In the genomic region with DNA sequence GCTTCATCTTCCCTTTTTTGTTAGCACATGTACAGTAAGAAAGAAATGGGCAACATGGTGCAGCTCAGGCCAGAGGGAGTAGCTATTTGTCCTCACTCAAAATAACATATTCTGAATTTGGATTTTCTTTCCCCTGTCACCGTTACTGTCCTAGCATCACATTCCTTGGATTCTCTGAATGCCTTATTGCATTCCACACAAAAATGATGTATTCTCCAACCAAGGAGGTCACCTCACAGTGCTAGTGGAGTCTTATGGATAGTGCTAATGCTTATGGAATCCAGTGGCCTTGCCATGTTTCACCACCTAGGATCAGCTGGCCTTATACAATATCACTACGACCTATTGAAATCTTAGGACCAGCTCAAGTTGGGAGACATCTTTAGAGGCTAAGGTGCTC, we compare ENCODE assay signal across 33 cellular contexts. TPM values are rescaled to one million over a fixed set of nuclear protein-coding genes. Genes with fewer than 3 reads are reported as not detected.
"Had no signal": no experiment of that assay in that cellular context is flagged by ENCODE, and none has a peak within 500 bp of the region (broad histone marks: within the 10 kb centered on the region; RNA-seq: fewer than 3 reads in every experiment).

No MANE protein-coding gene starts in this region.

- H3K27ac ChIP-seq: brain microvascular endothelial cell, foreskin keratinocyte, heart right ventricle, left lung, lower lobe of right lung, neural progenitor cell, spleen, testis, transverse colon, WERI-Rb-1 had no signal

- H3K4me3 ChIP-seq: heart right ventricle, left lung, lower lobe of right lung, neural progenitor cell, spleen, testis, transverse colon had no signal

- H2AFZ ChIP-seq: neural progenitor cell had no signal

- DNase-seq: activated CD4-positive, alpha-beta memory T cell treated with anti-CD3 and anti-CD28 coated beads, Interleukin-2, amount 10 ng/mL, durations not matched to agents 7 days and 5 days; activated CD4-positive, alpha-beta T cell treated with anti-CD3 and anti-CD28 coated beads, Interleukin-2, amount 10 ng/mL, durations not matched to agents 24 days and 14 days; activated CD4-positive, CD25-positive, alpha-beta regulatory T cell treated with anti-CD3 and anti-CD28 coated beads, Interleukin-2, amount 50 U/mL, for 72 hours; activated gamma-delta T cell treated with Interleukin-2 at 50 U/mL for 16 hours; activated naive CD4-positive, alpha-beta T cell treated with anti-CD3 and anti-CD28 coated beads, Interleukin-2, amount 50 U/mL, for 16 hours; activated T-cell treated with anti-CD3 and anti-CD28 coated beads, Interleukin-2, amount 50 U/mL, for 4 hours; amniotic stem cell; brain microvascular endothelial cell; caudate nucleus; endodermal cell; foreskin keratinocyte; heart right ventricle; kidney glomerular epithelial cell; left lung; lower lobe of right lung; mesenchymal stem cell; natural killer cell; right cardiac atrium; spleen; stimulated activated CD4-positive, alpha-beta T cell treated with anti-CD3 and anti-CD28 coated beads, Interleukin-2, amount 100 ng/mL, for 48 hours; stimulated activated naive CD8-positive, alpha-beta T cell treated with anti-CD3 and anti-CD28 coated beads, Interleukin-15, Interleukin-2, amounts not matched to agents 100 U/mL and 50 U/mL, for 24 hours; T-helper 17 cell; T1000; testis; transverse colon; WERI-Rb-1 had no signal

- FAIRE-seq: astrocyte had no signal

- H3K4me2 ChIP-seq: neural progenitor cell had no signal

- H3K36me3 ChIP-seq: brain microvascular endothelial cell, heart right ventricle, left lung, lower lobe of right lung, neural progenitor cell, spleen, transverse colon, WERI-Rb-1 had no signal

- H3K9ac ChIP-seq: neural progenitor cell had no signal

- H3K9me3 ChIP-seq: heart right ventricle, left lung, lower lobe of right lung, spleen, testis, transverse colon had no signal

- H3K27me3 ChIP-seq: brain microvascular endothelial cell, foreskin keratinocyte, left lung, neural progenitor cell, spleen, testis, transverse colon had no signal

- ATAC-seq: activated T-cell treated with anti-CD3 and anti-CD28 coated beads, Interleukin-2, amount 50 U/mL, for 4 hours; activated T-helper 17 cell treated with anti-CD3 and anti-CD28 coated beads, Interleukin-2, amount 50 U/mL, for 72 hours; esophagus mucosa; foreskin keratinocyte; heart right ventricle; left lung; lower lobe of right lung; natural killer cell; right cardiac atrium; stimulated activated naive CD8-positive, alpha-beta T cell treated with anti-CD3 and anti-CD28 coated beads, Interleukin-15, Interleukin-2, amounts not matched to agents 100 U/mL and 50 U/mL, for 24 hours; T-helper 17 cell had no signal

- H3K4me1 ChIP-seq: foreskin keratinocyte, heart right ventricle, left lung, lower lobe of right lung, neural progenitor cell, spleen, testis, transverse colon had no signal

RNA-seq across cellular contexts. Expression of gene PRSS58, which starts 7.2 kb away (rescaled TPM):
- total RNA-seq: activated CD4-positive, alpha-beta memory T cell treated with anti-CD3 and anti-CD28 coated beads, Interleukin-2, amount 10 ng/mL, durations not matched to agents 7 days and 5 days; activated CD4-positive, alpha-beta T cell treated with anti-CD3 and anti-CD28 coated beads, Interleukin-2, amount 10 ng/mL, durations not matched to agents 24 days and 14 days; activated T-cell treated with anti-CD3 and anti-CD28 coated beads, Interleukin-2, amount 50 U/mL, for 4 hours; activated T-helper 17 cell treated with anti-CD3 and anti-CD28 coated beads, Interleukin-2, amount 50 U/mL, for 72 hours; astrocyte; endodermal cell; esophagus mucosa; foreskin keratinocyte; heart right ventricle; left lung; lower lobe of right lung; mononuclear cell; natural killer cell; omental fat pad; right cardiac atrium; spleen; T-helper 17 cell; transverse colon; urinary bladder had no signal
- polyA plus RNA-seq: foreskin keratinocyte, heart right ventricle, right cardiac atrium, spleen, urinary bladder had no signal
